ENCODE assay signal across 33 cellular contexts in the genomic region with DNA sequence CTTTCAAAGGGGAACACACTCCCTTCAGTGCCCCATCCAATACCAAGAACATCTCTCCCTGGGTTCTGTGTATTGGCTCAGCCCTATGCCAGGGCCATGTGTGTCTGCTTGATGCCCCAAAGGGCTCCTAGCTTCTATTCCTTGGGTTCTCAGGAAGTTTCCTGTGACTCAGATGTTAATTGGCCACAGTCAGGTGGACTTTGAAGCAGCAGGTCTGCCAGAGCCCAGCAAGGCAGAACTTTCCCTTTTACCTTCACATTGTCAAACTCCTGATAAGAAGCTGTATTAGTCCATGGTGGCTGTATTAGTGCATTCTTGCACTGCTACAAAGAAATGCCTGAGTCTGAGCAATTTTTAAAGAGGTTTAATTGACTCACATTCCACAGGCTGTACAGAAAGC.
"Had no signal": no experiment of that assay in that cellular context is flagged by ENCODE, and none has a peak within 500 bp of the region (broad histone marks: within the 10 kb centered on the region; RNA-seq: fewer than 3 reads in every experiment).

No MANE protein-coding gene starts in this region.

- H3K4me1 Mint-ChIP-seq: activated B cell treated with CpG ODN at 0.5 μM for 24 hours; activated T-helper 17 cell treated with anti-CD3 and anti-CD28 coated beads, Interleukin-2, amount 50 U/mL, for 72 hours; T-helper 17 cell had no signal

- H3K4me1 ChIP-seq: esophagus muscularis mucosa, gastroesophageal sphincter had no signal

- DNase-seq: activated B cell treated with CpG ODN at 0.5 μM for 24 hours; activated CD4-positive, alpha-beta T cell treated with anti-CD3 and anti-CD28 coated beads for 48 hours; activated CD4-positive, alpha-beta T cell treated with anti-CD3 and anti-CD28 coated beads, Interleukin-2, amount 50 U/mL, for 1 hour; activated CD4-positive, alpha-beta T cell treated with anti-CD3 and anti-CD28 coated beads, Interleukin-2, amount 50 U/mL, for 48 hours; activated CD8-positive, alpha-beta memory T cell treated with anti-CD3 and anti-CD28 coated beads for 24 hours; activated CD8-positive, alpha-beta T cell treated with anti-CD3 and anti-CD28 coated beads for 36 hours; activated effector memory CD4-positive, alpha-beta T cell treated with Interleukin-2 at 50 U/mL for 16 hours; activated gamma-delta T cell treated with Interleukin-2 at 50 U/mL for 16 hours; activated naive CD4-positive, alpha-beta T cell treated with anti-CD3 and anti-CD28 coated beads, Interleukin-2, amount 50 U/mL, for 16 hours; activated naive CD4-positive, alpha-beta T cell treated with Interleukin-2 at 50 U/mL for 16 hours; activated T-cell treated with anti-CD3 and anti-CD28 coated beads, Interleukin-2, amount 50 U/mL, for 4 hours; amniotic stem cell; anterior cingulate cortex; brain microvascular endothelial cell; caudate nucleus; cortex of kidney; dermis blood vessel endothelial cell; effector CD4-positive, alpha-beta T cell; effector memory CD8-positive, alpha-beta T cell; erythroblast; foreskin melanocyte; T-helper 1 cell; T-helper 17 cell; T1000; WERI-Rb-1 had no signal

- H3K4me3 Mint-ChIP-seq: activated B cell treated with CpG ODN at 0.5 μM for 24 hours; activated CD8-positive, alpha-beta T cell treated with anti-CD3 and anti-CD28 coated beads for 36 hours; activated naive CD8-positive, alpha-beta T cell; activated T-cell treated with anti-CD3 and anti-CD28 coated beads, Interleukin-2, amount 50 U/mL, for 4 hours; activated T-helper 17 cell treated with anti-CD3 and anti-CD28 coated beads, Interleukin-2, amount 50 U/mL, for 72 hours; effector memory CD8-positive, alpha-beta T cell; T-helper 17 cell; T-helper 2 cell treated with Interferon-gamma antibody and Interleukin-4, amounts not matched to agents 5 μg/mL and 100 μg/mL, for 36 hours had no signal

- H3K36me3 ChIP-seq: brain microvascular endothelial cell, esophagus muscularis mucosa, gastroesophageal sphincter, WERI-Rb-1 had no signal

- H3K4me3 ChIP-seq: esophagus muscularis mucosa, gastroesophageal sphincter had no signal

- ATAC-seq: activated CD4-positive, CD25-positive, alpha-beta regulatory T cell treated with anti-CD3 and anti-CD28 coated beads, Interleukin-2, amount 50 U/mL, for 24 hours; activated CD8-positive, alpha-beta T cell treated with anti-CD3 and anti-CD28 coated beads for 36 hours; activated T-cell treated with anti-CD3 and anti-CD28 coated beads, Interleukin-2, amount 50 U/mL, for 4 hours; activated T-helper 17 cell treated with anti-CD3 and anti-CD28 coated beads, Interleukin-2, amount 50 U/mL, for 72 hours; effector memory CD8-positive, alpha-beta T cell; gastroesophageal sphincter; T-helper 17 cell had no signal

- H3K36me3 Mint-ChIP-seq: activated naive CD8-positive, alpha-beta T cell had no signal

- FAIRE-seq: astrocyte, colon had no signal

- H3K27ac Mint-ChIP-seq: activated B cell treated with CpG ODN at 0.5 μM for 24 hours; activated CD8-positive, alpha-beta T cell treated with anti-CD3 and anti-CD28 coated beads for 36 hours; activated naive CD8-positive, alpha-beta T cell; activated T-helper 17 cell treated with anti-CD3 and anti-CD28 coated beads, Interleukin-2, amount 50 U/mL, for 72 hours; effector memory CD8-positive, alpha-beta T cell; T-helper 17 cell; T-helper 2 cell treated with Interferon-gamma antibody and Interleukin-4, amounts not matched to agents 5 μg/mL and 100 μg/mL, for 36 hours had no signal

- H3K27me3 ChIP-seq: brain microvascular endothelial cell, esophagus muscularis mucosa had no signal

- H3K27ac ChIP-seq: brain microvascular endothelial cell, esophagus muscularis mucosa, gastroesophageal sphincter, WERI-Rb-1 had no signal
